ENCODE assay signal across 18 cellular contexts in the genomic region with DNA sequence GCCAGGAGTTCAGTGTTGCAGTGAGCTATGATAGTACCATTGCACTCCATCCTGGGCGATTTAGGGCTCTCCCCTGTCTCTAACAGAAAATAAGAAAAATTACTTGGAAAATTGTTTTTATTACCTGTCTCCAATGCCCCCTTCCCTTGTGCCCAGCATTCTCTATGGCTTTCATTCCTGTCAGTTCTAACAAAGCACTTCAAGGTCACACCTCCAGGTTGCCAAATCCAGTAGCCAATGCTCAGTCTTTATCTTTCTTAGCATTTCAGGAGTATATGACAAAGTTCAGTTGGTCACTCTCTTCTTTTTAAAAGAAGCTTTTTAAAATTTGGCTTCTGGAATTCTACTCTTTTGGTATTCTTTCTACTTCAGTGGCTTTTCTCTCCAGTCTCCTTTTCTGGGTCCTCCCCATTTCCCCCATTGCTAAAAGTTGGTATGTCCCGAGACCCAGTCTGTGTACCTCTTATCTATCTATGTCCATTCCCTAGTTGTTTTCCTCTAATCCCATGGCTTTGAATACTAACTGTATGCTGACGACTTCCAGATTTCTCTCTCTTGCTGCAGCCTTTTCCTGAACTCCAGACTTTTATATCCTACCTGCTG.
DNase-seq lines count a peak whose midpoint lies in the region; ATAC-seq, FAIRE-seq and TF ChIP-seq lines count a peak whose summit lies in the region.
"Had no signal": no experiment of that assay in that cellular context is flagged by ENCODE, and none has a peak within 500 bp of the region (broad histone marks: within the 10 kb centered on the region; RNA-seq: fewer than 3 reads in every experiment).

No MANE protein-coding gene starts in this region.

- no peak overlapping the region for H4K8ac ChIP-seq in mesenchymal stem cell (ENCODE audit: low read length)

- H3K9me3 Mint-ChIP-seq in astrocyte (ENCODE audit: unreplicated experiment), result no peaks in the 10 kb centered on the region

- H3K14ac ChIP-seq in mesenchymal stem cell (ENCODE audit: low read length in 2 of 2), result no peak overlapping the region

- peak overlapping the region; percentile 73 for H2AK5ac ChIP-seq in mesenchymal stem cell (ENCODE audit: low read length, severe bottlenecking)

- H3K27ac ChIP-seq in left ventricle myocardium inferior (replicated peaks) (peak overlapping the region; percentile 71), right cardiac atrium (ENCODE audit: low read length) (no peak overlapping the region), astrocyte (ENCODE audit: low read depth, low read length) (no peak overlapping the region), mesenchymal stem cell (ENCODE audit: low read length, poor library complexity, severe bottlenecking) (peak overlapping the region; percentile 28), subcutaneous abdominal adipose tissue (ENCODE audit: low read depth, low read length) (peak overlapping the region; percentile 67)
- H3K27ac ChIP-seq: C4-2B had no signal

- H4K20me1 ChIP-seq in astrocyte (ENCODE audit: insufficient read depth, low read length), result peaks cover 97% of the 10 kb centered on the region

- H2AFZ ChIP-seq in astrocyte (ENCODE audit: low read depth, low read length), result no peak overlapping the region
- H2AFZ ChIP-seq in mesenchymal stem cell (ENCODE audit: low read depth, low read length), result no peak overlapping the region

- FAIRE-seq in astrocyte (lab: Jason Lieb, UNC), result no peak
- FAIRE-seq: GM18507, H1 had no signal

- no peak overlapping the region for H2BK120ac ChIP-seq in mesenchymal stem cell (ENCODE audit: low read depth, low read length)

- WGBS in right cardiac atrium, result 67% methylated on average over 3 of the region's 3 CpGs
- WGBS in mesenchymal stem cell, result 96% methylated on average over 3 of the region's 3 CpGs

- H2BK5ac ChIP-seq in mesenchymal stem cell (ENCODE audit: low read depth, low read length, poor library complexity, severe bottlenecking), result no peak overlapping the region

- no peaks in the 10 kb centered on the region for H3K36me3 Mint-ChIP-seq in astrocyte (ENCODE audit: low read depth, unreplicated experiment)

- no peak overlapping the region for H3K4me3 ChIP-seq in left ventricle myocardium inferior
- H3K4me3 ChIP-seq in right cardiac atrium (ENCODE audit: low read length), result no peak overlapping the region
- no peak overlapping the region for H3K4me3 ChIP-seq in astrocyte (ENCODE audit: insufficient read depth, low read depth, low read length)
- H3K4me3 ChIP-seq in mesenchymal stem cell (ENCODE audit: insufficient read depth in 1 of 2, low read depth in 1 of 2, low read length in 2 of 2), result no peak overlapping the region
- H3K4me3 ChIP-seq in subcutaneous abdominal adipose tissue (ENCODE audit: low read depth in 1 of 5, low read length in 5 of 5), result no peak overlapping the region
- H3K4me3 ChIP-seq: GM12878 had no signal

- H3K4me2 ChIP-seq in astrocyte (ENCODE audit: low read length) (no peak overlapping the region), mesenchymal stem cell (ENCODE audit: low read length, poor library complexity, severe bottlenecking) (no peak overlapping the region)

- H3K79me2 ChIP-seq in astrocyte (ENCODE audit: insufficient read depth, low read length), result peaks cover 100% of the 10 kb centered on the region

- H3K9me3 ChIP-seq in left ventricle myocardium inferior (replicated peaks), result no peaks in the 10 kb centered on the region
- no peaks in the 10 kb centered on the region for H3K9me3 ChIP-seq in right cardiac atrium (ENCODE audit: control insufficient read depth, low read length)
- no peaks in the 10 kb centered on the region for H3K9me3 ChIP-seq in astrocyte (ENCODE audit: insufficient read depth, low read depth, low read length)
- no peaks in the 10 kb centered on the region for H3K9me3 ChIP-seq in mesenchymal stem cell (ENCODE audit: control insufficient read depth, low read length)
- H3K9me3 ChIP-seq in subcutaneous abdominal adipose tissue (ENCODE audit: control insufficient read depth in 5 of 5, low read length in 5 of 5), result no peaks in the 10 kb centered on the region

- H3K4ac ChIP-seq in mesenchymal stem cell (ENCODE audit: low read depth in 1 of 2, low read length in 2 of 2), result no peak overlapping the region

- no peak overlapping the region for H3K9ac ChIP-seq in astrocyte (ENCODE audit: low read length)
- peak overlapping the region; percentile 23 for H3K9ac ChIP-seq in mesenchymal stem cell (ENCODE audit: low read length)
- H3K9ac ChIP-seq in subcutaneous abdominal adipose tissue (ENCODE audit: low read length in 5 of 5), result no peak overlapping the region

- DNase-seq in left ventricle myocardium inferior, result no peak
- DNase-seq in right cardiac atrium, result no peak
- no peak for DNase-seq in astrocyte (ENCODE audit: low read depth)
- no peak for DNase-seq in mesenchymal stem cell
- no peak for DNase-seq in stimulated activated CD4-positive, alpha-beta T cell treated with anti-CD3 and anti-CD28 coated beads, Interleukin-4, amount 100 ng/mL, for 24 hours
- DNase-seq in activated CD4-positive, alpha-beta T cell treated with anti-CD3 and anti-CD28 coated beads, Interleukin-2, amount 50 U/mL, for 4 hours, result no peak
- DNase-seq: COR-L47, DMS53, NCI-H146, NCI-H526, OCI-M1 had no signal

- ATAC-seq in right cardiac atrium (no peak), GM18867 (IDR thresholded peaks at IDR 0.05; ENCODE audit: unreplicated experiment) (no peak)

- H3K27me3 ChIP-seq in left ventricle myocardium inferior (ENCODE audit: low read depth) (no peaks in the 10 kb centered on the region), right cardiac atrium (ENCODE audit: control insufficient read depth, insufficient read depth) (no peaks in the 10 kb centered on the region), astrocyte (ENCODE audit: insufficient read depth, low read length) (no peaks in the 10 kb centered on the region), mesenchymal stem cell (ENCODE audit: control insufficient read depth in 1 of 2, insufficient read depth in 1 of 2, low read length in 2 of 2) (no peaks in the 10 kb centered on the region), subcutaneous abdominal adipose tissue (ENCODE audit: control insufficient read depth in 5 of 5, insufficient read depth in 4 of 5, low read length in 5 of 5) (no peaks in the 10 kb centered on the region)

- no peak overlapping the region for H3K23ac ChIP-seq in mesenchymal stem cell (ENCODE audit: low read length in 2 of 2)

- intact Hi-C loops in left ventricle myocardium inferior (cut with micrococcal nuclease) (no loop called here), right cardiac atrium (cut with DNase I) (loop anchor here in 1 of 4 donors (10.0 kb wide), 1 partner anchor 48 kb away; no protein-coding TSS in a partner anchor)

- TF ChIP-seq CTCF in left ventricle myocardium inferior (IDR thresholded peaks at IDR 0.05; ENCODE audit: borderline replicate concordance) (no peak), astrocyte (IDR thresholded peaks at IDR 0.05; ENCODE audit: insufficient read depth, low read depth, low read length) (no peak)

- H3K79me1 ChIP-seq in mesenchymal stem cell (replicated peaks; ENCODE audit: low read length, poor library complexity, severe bottlenecking), result peaks cover 3% of the 10 kb centered on the region

- H3K4me1 ChIP-seq in left ventricle myocardium inferior, result peaks cover 96% of the 10 kb centered on the region
- peaks cover 9% of the 10 kb centered on the region for H3K4me1 ChIP-seq in right cardiac atrium (ENCODE audit: control insufficient read depth, insufficient read depth, low read length)
- peaks cover 35% of the 10 kb centered on the region for H3K4me1 ChIP-seq in astrocyte (ENCODE audit: insufficient read depth, low read length)
- H3K4me1 ChIP-seq in mesenchymal stem cell (ENCODE audit: control insufficient read depth, insufficient read depth, low read depth, low read length), result peaks cover 5% of the 10 kb centered on the region
- H3K4me1 ChIP-seq in subcutaneous abdominal adipose tissue (ENCODE audit: control insufficient read depth in 5 of 5, insufficient read depth in 5 of 5, low read length in 5 of 5), result peaks cover 6 to 59% (median 48%) of the 10 kb centered on the region in 5 donors

- H3K4me3 Mint-ChIP-seq in astrocyte (ENCODE audit: unreplicated experiment), result no peak overlapping the region
- H3K4me3 Mint-ChIP-seq: IgD-negative memory B cell had no signal

- H4K91ac ChIP-seq in mesenchymal stem cell (ENCODE audit: low read length), result no peak overlapping the region

- H3K18ac ChIP-seq in mesenchymal stem cell (ENCODE audit: low read depth in 1 of 2, low read length in 2 of 2), result no peak overlapping the region

- H3K27ac Mint-ChIP-seq in astrocyte (ENCODE audit: unreplicated experiment), result peak overlapping the region; percentile 83
- H3K27ac Mint-ChIP-seq: IgD-negative memory B cell had no signal

- H2BK12ac ChIP-seq in mesenchymal stem cell (ENCODE audit: low read length in 2 of 2), result no peak overlapping the region

- peaks cover 44% of the 10 kb centered on the region for H3K4me1 Mint-ChIP-seq in astrocyte (ENCODE audit: low read depth, unreplicated experiment)
- H3K4me1 Mint-ChIP-seq: IgD-negative memory B cell had no signal

- no peak overlapping the region for H2BK15ac ChIP-seq in mesenchymal stem cell (ENCODE audit: low read depth, poor library complexity, severe bottlenecking)

- H3K36me3 ChIP-seq in left ventricle myocardium inferior (no peaks in the 10 kb centered on the region), astrocyte (ENCODE audit: insufficient read depth, low read length) (peaks cover under 1% of the 10 kb centered on the region), mesenchymal stem cell (ENCODE audit: control insufficient read depth in 1 of 2, insufficient read depth in 2 of 2, low read depth in 1 of 2, low read length in 2 of 2) (peaks cover 0 to 38% of the 10 kb centered on the region in 2 experiments), subcutaneous abdominal adipose tissue (ENCODE audit: control insufficient read depth in 5 of 5, insufficient read depth in 5 of 5, low read length in 5 of 5) (no peaks in the 10 kb centered on the region)

- no peaks in the 10 kb centered on the region for H3K27me3 Mint-ChIP-seq in astrocyte (ENCODE audit: low read depth, unreplicated experiment)
- H3K27me3 Mint-ChIP-seq: IgD-negative memory B cell had no signal

Comparison
In these comparisons a context has a peak if more than half of its experiments do, and no peak if none do; other contexts are left out.
1. H3K27ac ChIP-seq: peak in left ventricle myocardium inferior (single experiment), mesenchymal stem cell (single experiment) and subcutaneous abdominal adipose tissue (single experiment); none in right cardiac atrium (single experiment) and astrocyte (single experiment).